In genomic region chr6:23784313-23784919, GRCh38 we compare ENCODE assay signal across 1 cellular context.
TF ChIP-seq lines count a peak whose summit lies in the region.

No MANE protein-coding gene starts in this region.

TF ChIP-seq in GM23338, 12 proteins besides CTCF, POLR2A, EP300 and RAD21 (continued from another document):
- TF ChIP-seq ZNF462 (CRISPR knock-in tag; IDR thresholded peaks at IDR 0.05) = no peak
- TF ChIP-seq JUNB (IDR thresholded peaks at IDR 0.05; ENCODE audit: unreplicated experiment) = no peak
- no peak for TF ChIP-seq EZH2 (IDR thresholded peaks at IDR 0.05; ENCODE audit: low read depth, unreplicated experiment)
- no peak for TF ChIP-seq NANOG (IDR thresholded peaks at IDR 0.05; ENCODE audit: borderline replicate concordance)
- TF ChIP-seq EZH2phosphoT487 (IDR thresholded peaks at IDR 0.05; ENCODE audit: unreplicated experiment) = no peak
